ENCODE assay signal across 1 cellular context in the genomic region with DNA sequence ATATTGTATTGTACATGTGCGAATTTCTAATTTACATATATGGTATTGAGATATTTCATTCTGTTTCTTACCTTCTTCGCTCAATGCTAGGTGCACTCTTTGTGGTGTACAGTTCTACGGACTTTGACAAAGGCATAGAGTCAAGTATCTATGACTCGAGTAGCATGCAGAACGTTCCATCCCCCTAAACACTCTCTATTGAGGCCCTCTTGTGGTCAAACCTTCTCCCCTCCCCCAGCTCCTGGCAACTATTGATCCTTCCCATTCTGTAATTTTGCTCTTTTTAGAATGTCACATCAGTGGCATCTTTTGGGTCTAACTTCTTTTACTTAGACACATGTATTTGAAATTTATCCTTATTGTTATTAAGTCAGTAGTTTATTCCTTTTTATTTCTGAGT.
TF ChIP-seq lines count a peak whose summit lies in the region.

No MANE protein-coding gene starts in this region.

TF ChIP-seq in HepG2, 621 proteins besides CTCF, POLR2A, EP300 and RAD21:
- TF ChIP-seq ZUFSP (CRISPR knock-in tag; IDR thresholded peaks at IDR 0.05; ENCODE audit: borderline replicate concordance) (no peak), STAG1 (CRISPR knock-in tag; IDR thresholded peaks at IDR 0.05) (peak; percentile 43), SMC3 (IDR thresholded peaks at IDR 0.05; ENCODE audit: low read length) (peak; percentile 29; the same call in 1 of the 2 replicates)
